Comparison of ENCODE assay signal across 6 cellular contexts in genomic region chr9:137021979-137022619, GRCh38. TPM values are rescaled to one million over a fixed set of nuclear protein-coding genes. Genes with fewer than 3 reads are reported as not detected.
DNase-seq lines count a peak whose midpoint lies in the region; ATAC-seq and TF ChIP-seq lines count a peak whose summit lies in the region.

No MANE protein-coding gene starts in this region.

- no peaks in the 10 kb centered on the region for H3K27me3 Mint-ChIP-seq in Calu3 (ENCODE audit: unreplicated experiment)

- H3K36me3 Mint-ChIP-seq in Calu3 (ENCODE audit: insufficient read depth, unreplicated experiment) = peaks cover 17% of the 10 kb centered on the region

- CTCF ChIA-PET in Calu3 (lab: Charles Lee) = interaction anchor here (0.6 kb wide), 1 partner anchor 54 kb away, joined by 8 read pairs; no protein-coding TSS in a partner anchor

- peak overlapping the region; percentile 58 for H3K27ac Mint-ChIP-seq in Calu3 (ENCODE audit: unreplicated experiment)

- TF ChIP-seq CTCF in Calu3 (IDR thresholded peaks at IDR 0.05; ENCODE audit: unreplicated experiment) = no peak

- DNase-seq in Calu3 (peak; percentile 71), NCI-H748 (lab: John Stamatoyannopoulos, UW; ENCODE audit: unreplicated experiment) (peak; percentile 84), activated gamma-delta T cell treated with Interleukin-2 at 50 U/mL for 16 hours (peak; percentile 56), lung microvascular endothelial cell (ENCODE audit: low read depth in 2 of 2) (peak; percentile 69 to 89), NCI-H2081 treated with DMSO at 0.1 percent for 48 hours (lab: John Stamatoyannopoulos, UW) (no peak)

- no peaks in the 10 kb centered on the region for H3K9me3 Mint-ChIP-seq in Calu3 (ENCODE audit: low read depth, unreplicated experiment)

- no TSS peak for BruUV-seq in Calu3 (replicated peaks; lab: Mats Ljungman, UMichigan)

- H3K4me1 Mint-ChIP-seq in Calu3 (ENCODE audit: low read depth, unreplicated experiment) = no peaks in the 10 kb centered on the region

- intact Hi-C loops in Calu3 (cut with micrococcal nuclease; ENCODE audit: unreplicated experiment) = no loop called here

- no peak for ATAC-seq in GM19395 (IDR thresholded peaks at IDR 0.05; ENCODE audit: unreplicated experiment)

- no peak overlapping the region for H3K4me3 Mint-ChIP-seq in Calu3 (ENCODE audit: low read depth, unreplicated experiment)

RNA-seq across cellular contexts. Expression of gene ABCA2, which starts 5.9 kb away (rescaled TPM):
- total RNA-seq in Calu3 (2022) = 47.6 and 50.7 TPM in 2 replicates
- total RNA-seq in lung microvascular endothelial cell = 4.0 and 5.0 TPM in 2 replicates

RNA-seq across cellular contexts. Expression of gene FUT7, which starts 9.8 kb away (rescaled TPM):
- total RNA-seq in Calu3 (2022) (not detected in 2 replicates), lung microvascular endothelial cell (not detected in 2 replicates)

RNA-seq across cellular contexts. Expression of gene NPDC1, which starts 23.9 kb away (rescaled TPM):
- total RNA-seq in Calu3 (2022) = 65.2 and 78.6 TPM in 2 replicates
- 6.2 and 10.5 TPM in 2 replicates for total RNA-seq in lung microvascular endothelial cell

RNA-seq across cellular contexts. Expression of gene CLIC3, which starts 25.7 kb away (rescaled TPM):
- total RNA-seq in Calu3 (2022) (0.35 and 0.91 TPM in 2 replicates), lung microvascular endothelial cell (0.22 TPM in 1 of 2 replicates, not detected in the other)

RNA-seq across cellular contexts. Expression of gene PAXX, which starts 29.9 kb away (rescaled TPM):
- 38.3 and 43.7 TPM in 2 replicates for total RNA-seq in Calu3 (2022)
- 8.9 and 9.7 TPM in 2 replicates for total RNA-seq in lung microvascular endothelial cell
